In genomic region chr4:187464561-187464960, GRCh38 we compare ENCODE assay signal across 21 cellular contexts.
"Had no signal": no experiment of that assay in that cellular context is flagged by ENCODE, and none has a peak within 500 bp of the region (broad histone marks: within the 10 kb centered on the region; RNA-seq: fewer than 3 reads in every experiment).

No MANE protein-coding gene starts in this region.

- H3K9me3 ChIP-seq: colonic mucosa, esophagus squamous epithelium, gastroesophageal sphincter, left ventricle myocardium inferior, lower lobe of right lung, neutrophil, suprapubic skin, thyroid gland, upper lobe of left lung had no signal

- H3K27me3 ChIP-seq: colonic mucosa, esophagus squamous epithelium, gastroesophageal sphincter, neutrophil, suprapubic skin, thyroid gland, upper lobe of left lung had no signal

- H3K36me3 ChIP-seq: colonic mucosa, esophagus squamous epithelium, gastroesophageal sphincter, left ventricle myocardium inferior, lower lobe of right lung, neutrophil, suprapubic skin, thyroid gland, upper lobe of left lung had no signal

- H3K4me1 ChIP-seq: colonic mucosa, esophagus squamous epithelium, gastroesophageal sphincter, left ventricle myocardium inferior, lower lobe of right lung, suprapubic skin, thyroid gland, upper lobe of left lung had no signal

- H3K4me3 ChIP-seq: colonic mucosa, esophagus squamous epithelium, gastroesophageal sphincter, left ventricle myocardium inferior, lower lobe of right lung, suprapubic skin, thyroid gland, upper lobe of left lung had no signal

- DNase-seq: cerebellar nuclear complex; colonic mucosa; dermis blood vessel endothelial cell; esophagus squamous epithelium; foreskin fibroblast; immature natural killer cell; left ventricle myocardium inferior; lower lobe of right lung; mesenchymal stem cell; naive thymus-derived CD4-positive, alpha-beta T cell; posterior cingulate gyrus; right cardiac atrium; small intestine; stimulated activated CD4-positive, alpha-beta T cell treated with anti-CD3 and anti-CD28 coated beads, Interleukin-12 subunit alpha, Interleukin-12 subunit beta, amount 100 ng/mL, for 4 hours; stimulated activated CD4-positive, alpha-beta T cell treated with anti-CD3 and anti-CD28 coated beads, Interleukin-2, amount 100 ng/mL, for 48 hours; stimulated activated naive CD8-positive, alpha-beta T cell treated with anti-CD3 and anti-CD28 coated beads, Interleukin-15, Interleukin-2, amounts not matched to agents 100 U/mL and 50 U/mL, for 24 hours; thyroid gland; upper lobe of left lung had no signal

- ATAC-seq: gastroesophageal sphincter; naive thymus-derived CD4-positive, alpha-beta T cell; right cardiac atrium; stimulated activated naive CD8-positive, alpha-beta T cell treated with anti-CD3 and anti-CD28 coated beads, Interleukin-15, Interleukin-2, amounts not matched to agents 100 U/mL and 50 U/mL, for 24 hours had no signal

- H3K27ac ChIP-seq: colonic mucosa, esophagus squamous epithelium, gastroesophageal sphincter, left ventricle myocardium inferior, lower lobe of right lung, neutrophil, suprapubic skin, thyroid gland, upper lobe of left lung had no signal
